ENCODE assay signal across 31 cellular contexts in genomic region chr3:128364808-128365360, GRCh38.
"Had no signal": no experiment of that assay in that cellular context is flagged by ENCODE, and none has a peak within 500 bp of the region (broad histone marks: within the 10 kb centered on the region; RNA-seq: fewer than 3 reads in every experiment).

No MANE protein-coding gene starts in this region.

- H3K27me3 Mint-ChIP-seq: activated CD4-positive, alpha-beta T cell treated with anti-CD3 and anti-CD28 coated beads for 36 hours; activated CD4-positive, alpha-beta T cell treated with anti-CD3 and anti-CD28 coated beads, Interleukin-2, amount 10 ng/mL, durations not matched to agents 7 days and 5 days; activated naive CD4-positive, alpha-beta T cell treated with anti-CD3 and anti-CD28 coated beads, Interleukin-2, amount 50 U/mL, for 24 hours; activated T-cell treated with anti-CD3 and anti-CD28 coated beads, Interleukin-2, amount 50 U/mL, for 24 hours; IgD-negative memory B cell had no signal

- H3K9me3 Mint-ChIP-seq: activated CD4-positive, alpha-beta T cell treated with anti-CD3 and anti-CD28 coated beads, Interleukin-2, amount 10 ng/mL, durations not matched to agents 7 days and 5 days; activated naive CD4-positive, alpha-beta T cell treated with anti-CD3 and anti-CD28 coated beads, Interleukin-2, amount 50 U/mL, for 24 hours; activated T-cell treated with anti-CD3 and anti-CD28 coated beads, Interleukin-2, amount 50 U/mL, for 24 hours; activated T-helper 2 cell treated with anti-CD3 and anti-CD28 coated beads, Interferon-gamma antibody, Interleukin-2, Interleukin-4, amounts not matched to agents 10 μg/mL and 5 μg/mL and 100 μg/mL, durations not matched to agents 14 hours and 24 hours and 36 hours; IgD-negative memory B cell; T-helper 1 cell treated with Interleukin-12 subunit alpha and Interleukin-12 subunit beta and Interleukin-4 antibody, amounts not matched to agents 30 μg/mL and 1 μg/mL, for 36 hours; T-helper 2 cell treated with Interferon-gamma antibody and Interleukin-4, amounts not matched to agents 5 μg/mL and 100 μg/mL, for 36 hours; WTC11 had no signal

- DNase-seq: activated CD4-positive, alpha-beta T cell treated with anti-CD3 and anti-CD28 coated beads for 36 hours; activated CD4-positive, alpha-beta T cell treated with anti-CD3 and anti-CD28 coated beads, Interleukin-2, amount 10 ng/mL, durations not matched to agents 7 days and 5 days; activated CD4-positive, alpha-beta T cell treated with anti-CD3 and anti-CD28 coated beads, Interleukin-2, amount 50 U/mL, for 48 hours; activated CD8-positive, alpha-beta T cell treated with anti-CD3 and anti-CD28 coated beads, Interleukin-2, amount 10 ng/mL, durations not matched to agents 7 days and 5 days; activated gamma-delta T cell; activated naive CD4-positive, alpha-beta T cell treated with Interleukin-2 at 50 U/mL for 16 hours; activated T-cell treated with anti-CD3 and anti-CD28 coated beads, Interleukin-2, amount 50 U/mL, for 24 hours; adrenal gland; body of pancreas; Karpas-422; KBM-7; NCI-H1105 treated with DMSO at 0.1 percent for 48 hours; NCI-H1436; NCI-H1694; NCI-H1930; NCI-H2081 treated with DMSO at 0.1 percent for 48 hours; NCI-H226; NCI-H446 treated with DMSO at 0.1 percent for 48 hours; NCI-H69; SHP77 treated with DMSO at 0.1 percent for 48 hours; SK-N-SH had no signal

- H3K9me3 ChIP-seq: adrenal gland, body of pancreas, breast epithelium, SJSA1, SK-N-SH had no signal

- H3K4me1 ChIP-seq: breast epithelium had no signal

- H3K27me3 ChIP-seq: adrenal gland, body of pancreas, breast epithelium, SJSA1 had no signal

- H3K27ac Mint-ChIP-seq: activated CD4-positive, alpha-beta T cell treated with anti-CD3 and anti-CD28 coated beads for 36 hours; activated CD4-positive, alpha-beta T cell treated with anti-CD3 and anti-CD28 coated beads, Interleukin-2, amount 10 ng/mL, durations not matched to agents 7 days and 5 days; activated naive CD4-positive, alpha-beta T cell treated with anti-CD3 and anti-CD28 coated beads, Interleukin-2, amount 50 U/mL, for 24 hours; activated T-helper 2 cell treated with anti-CD3 and anti-CD28 coated beads, Interferon-gamma antibody, Interleukin-2, Interleukin-4, amounts not matched to agents 10 μg/mL and 5 μg/mL and 100 μg/mL, durations not matched to agents 14 hours and 24 hours and 36 hours; IgD-negative memory B cell; T-helper 1 cell treated with Interleukin-12 subunit alpha and Interleukin-12 subunit beta and Interleukin-4 antibody, amounts not matched to agents 30 μg/mL and 1 μg/mL, for 36 hours; T-helper 2 cell treated with Interferon-gamma antibody and Interleukin-4, amounts not matched to agents 5 μg/mL and 100 μg/mL, for 36 hours had no signal

- H3K4me2 ChIP-seq: SK-N-SH had no signal

- H3K36me3 ChIP-seq: adrenal gland, breast epithelium, SJSA1 had no signal

- H3K36me3 Mint-ChIP-seq: IgD-negative memory B cell, WTC11 had no signal

- H3K4me3 ChIP-seq: adrenal gland, body of pancreas, breast epithelium, SJSA1 had no signal

- H3K4me1 Mint-ChIP-seq: activated CD4-positive, alpha-beta T cell treated with anti-CD3 and anti-CD28 coated beads for 36 hours; activated CD4-positive, alpha-beta T cell treated with anti-CD3 and anti-CD28 coated beads, Interleukin-2, amount 10 ng/mL, durations not matched to agents 7 days and 5 days; activated naive CD4-positive, alpha-beta T cell treated with anti-CD3 and anti-CD28 coated beads, Interleukin-2, amount 50 U/mL, for 24 hours had no signal

- ATAC-seq: activated CD4-positive, alpha-beta T cell treated with anti-CD3 and anti-CD28 coated beads for 36 hours; activated CD4-positive, CD25-positive, alpha-beta regulatory T cell treated with anti-CD3 and anti-CD28 coated beads, Interleukin-2, amount 50 U/mL, for 24 hours; activated CD8-positive, alpha-beta T cell treated with anti-CD3 and anti-CD28 coated beads, Interleukin-2, amount 10 ng/mL, durations not matched to agents 7 days and 5 days; body of pancreas; Panc1; WTC11 had no signal

- H3K27ac ChIP-seq: adrenal gland, body of pancreas, breast epithelium, SJSA1 had no signal

- H3K4me3 Mint-ChIP-seq: activated CD4-positive, alpha-beta T cell treated with anti-CD3 and anti-CD28 coated beads for 36 hours; activated CD4-positive, alpha-beta T cell treated with anti-CD3 and anti-CD28 coated beads, Interleukin-2, amount 10 ng/mL, durations not matched to agents 7 days and 5 days; activated CD8-positive, alpha-beta T cell treated with anti-CD3 and anti-CD28 coated beads, Interleukin-2, amount 10 ng/mL, durations not matched to agents 7 days and 5 days; activated naive CD4-positive, alpha-beta T cell treated with anti-CD3 and anti-CD28 coated beads, Interleukin-2, amount 50 U/mL, for 24 hours; activated T-cell treated with anti-CD3 and anti-CD28 coated beads, Interleukin-2, amount 50 U/mL, for 24 hours; IgD-negative memory B cell; T-helper 1 cell treated with Interleukin-12 subunit alpha and Interleukin-12 subunit beta and Interleukin-4 antibody, amounts not matched to agents 30 μg/mL and 1 μg/mL, for 36 hours; T-helper 2 cell treated with Interferon-gamma antibody and Interleukin-4, amounts not matched to agents 5 μg/mL and 100 μg/mL, for 36 hours; WTC11 had no signal

- H3K9ac ChIP-seq: SK-N-SH had no signal
